ENCODE assay signal across 14 cellular contexts in the genomic region with DNA sequence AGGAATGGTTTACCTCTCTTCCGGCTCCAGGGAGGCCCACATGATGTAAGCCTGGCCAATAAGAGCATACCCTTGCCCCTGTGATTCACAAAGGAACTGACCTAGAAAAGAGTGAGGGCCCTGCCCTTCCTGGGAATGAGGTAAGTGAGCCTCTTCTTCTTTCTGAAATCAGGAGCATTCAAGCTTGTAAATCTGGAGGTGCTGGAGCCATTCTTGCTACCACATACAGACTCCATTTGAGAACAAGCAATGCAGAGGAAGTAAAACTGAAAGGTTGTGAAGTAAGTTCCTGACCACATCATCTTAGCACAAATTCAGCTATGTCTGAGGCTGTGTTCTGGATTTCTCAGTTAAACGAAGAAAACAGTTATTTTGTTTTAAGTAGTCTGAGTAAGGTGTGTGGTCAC.
DNase-seq lines count a peak whose midpoint lies in the region; ATAC-seq and TF ChIP-seq lines count a peak whose summit lies in the region.
"Had no signal": no experiment of that assay in that cellular context is flagged by ENCODE, and none has a peak within 500 bp of the region (broad histone marks: within the 10 kb centered on the region; RNA-seq: fewer than 3 reads in every experiment).

No MANE protein-coding gene starts in this region.

- whole genome bisulfite sequencing in lower leg skin, 2 donors: 78 to 79% methylated on average over 2 of the region's 2 CpGs

- H3K4me3 Mint-ChIP-seq in nephron progenitor cell: no peak overlapping the region
- H3K4me3 Mint-ChIP-seq: CD8-positive, alpha-beta memory T cell had no signal

- no peaks in the 10 kb centered on the region for H3K9me3 Mint-ChIP-seq in nephron progenitor cell

- H3K4me1 Mint-ChIP-seq in nephron progenitor cell: peaks cover 67% of the 10 kb centered on the region
- H3K4me1 Mint-ChIP-seq: CD8-positive, alpha-beta memory T cell had no signal

- no peak for TF ChIP-seq POLR2A in GM18505 (IDR thresholded peaks at IDR 0.05; ENCODE audit: borderline replicate concordance, extremely low read depth, insufficient read depth, insufficient read length)
- no peak for TF ChIP-seq POLR2A in lower leg skin (IDR thresholded peaks at IDR 0.05)

- H3K36me3 Mint-ChIP-seq in nephron progenitor cell (ENCODE audit: low read depth): peaks cover 56% of the 10 kb centered on the region
- H3K36me3 Mint-ChIP-seq: CD8-positive, alpha-beta memory T cell had no signal

- ATAC-seq in GM18505 (IDR thresholded peaks at IDR 0.05; ENCODE audit: unreplicated experiment) (peak; percentile 91), HG02623 (IDR thresholded peaks at IDR 0.05; ENCODE audit: unreplicated experiment) (peak; percentile 50), GM21381 (IDR thresholded peaks at IDR 0.05; ENCODE audit: unreplicated experiment) (no peak)

- H3K27me3 Mint-ChIP-seq in nephron progenitor cell (ENCODE audit: low read depth, poor library complexity): no peaks in the 10 kb centered on the region
- H3K27me3 Mint-ChIP-seq: CD8-positive, alpha-beta memory T cell had no signal

- TF ChIP-seq CTCF in nephron progenitor cell (IDR thresholded peaks at IDR 0.05) (no peak), lower leg skin (IDR thresholded peaks at IDR 0.05) (no peak)

- no peak overlapping the region for H3K4me3 ChIP-seq in lower leg skin (ENCODE audit: low read depth, poor library complexity, severe bottlenecking)
- H3K4me3 ChIP-seq: thoracic aorta had no signal

- peak; percentile 100 for DNase-seq in NOMO-1 treated with DMSO at 0.1 percent for 48 hours (lab: John Stamatoyannopoulos, UW; ENCODE audit: unreplicated experiment)
- no peak for DNase-seq in nephron progenitor cell
- no peak for DNase-seq in nucleus accumbens (lab: John Stamatoyannopoulos, UW)
- DNase-seq in lower leg skin (ENCODE audit: low spot score in 2 of 2): no peak
- no peak for DNase-seq in mucosa of gallbladder (ENCODE audit: low spot score)
- DNase-seq: activated T-cell treated with anti-CD3 and anti-CD28 coated beads for 4 hours; CD8-positive, alpha-beta memory T cell; central memory CD4-positive, alpha-beta T cell; NCI-H2171 treated with DMSO at 0.1 percent for 48 hours; T-helper 2 cell had no signal

- intact Hi-C loops in lower leg skin (cut with DNase I; ENCODE audit: low total_unique reads): no loop called here

- H3K27ac Mint-ChIP-seq in nephron progenitor cell: peak overlapping the region; percentile 52
- H3K27ac Mint-ChIP-seq: CD8-positive, alpha-beta memory T cell had no signal
